In the genomic region with DNA sequence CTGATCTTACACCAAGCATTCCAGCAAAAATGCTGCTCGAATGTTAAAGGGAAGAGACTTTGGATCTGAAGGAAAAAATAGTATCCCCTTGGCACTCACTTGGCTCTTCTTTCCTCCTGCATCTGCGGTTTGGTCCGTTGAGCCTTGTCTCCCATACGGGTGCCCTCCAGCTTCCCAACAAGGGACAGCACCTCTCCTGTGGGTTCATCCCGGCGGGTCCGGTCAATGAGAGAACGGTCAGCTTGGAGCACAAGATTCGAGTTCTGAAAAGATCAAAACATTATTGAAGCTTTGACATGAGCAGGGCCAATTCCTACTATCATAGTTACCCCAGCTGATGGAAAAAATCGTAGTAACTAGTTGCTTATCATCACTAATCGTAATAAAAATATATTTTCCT, we compare ENCODE assay signal across 8 cellular contexts. TPM values are rescaled to one million over a fixed set of nuclear protein-coding genes. Genes with fewer than 3 reads are reported as not detected.
DNase-seq lines count a peak whose midpoint lies in the region; FAIRE-seq and TF ChIP-seq lines count a peak whose summit lies in the region.

No MANE protein-coding gene starts in this region.

- TF ChIP-seq POLR2A in Peyer's patch (IDR thresholded peaks at IDR 0.05) (no peak), GM12892 (IDR thresholded peaks at IDR 0.05; ENCODE audit: low read depth, low read length) (no peak)

- DNase-seq in Peyer's patch (no peak), trophoblast cell (no peak), GM12892 (ENCODE audit: insufficient read length) (no peak), NCI-H146 treated with DMSO at 0.1 percent for 48 hours (lab: John Stamatoyannopoulos, UW; ENCODE audit: unreplicated experiment) (no peak), NAMALWA (ENCODE audit: low spot score) (no peak)
- DNase-seq in stimulated activated naive CD4-positive, alpha-beta T cell (lab: John Stamatoyannopoulos, UW) = no peak

- H3K9me2 ChIP-seq in DOHH2 (replicated peaks; ENCODE audit: control insufficient read depth, low read length) = no peaks in the 10 kb centered on the region

- 57 to 64% methylated on average over 11 of the region's 11 CpGs for WGBS in esophagus, 2 donors
- no CpG with 5 or more reads among the region's 11 CpGs for WGBS in trophoblast cell (ENCODE audit: extremely low coverage, insufficient coverage, insufficient read length)

- no peak overlapping the region for H3K14ac ChIP-seq in trophoblast cell (ENCODE audit: low read length)

- no peak overlapping the region for H4K91ac ChIP-seq in trophoblast cell (ENCODE audit: low read depth, low read length)

- no peak overlapping the region for H2AK5ac ChIP-seq in trophoblast cell (ENCODE audit: low read length)

- H3K4ac ChIP-seq in trophoblast cell (ENCODE audit: low read depth, low read length) = peak overlapping the region; percentile 53

- no peak overlapping the region for H3K23ac ChIP-seq in trophoblast cell (ENCODE audit: low read length)

- peak overlapping the region; percentile 90 for H3K4me3 ChIP-seq in DOHH2 (ENCODE audit: low read length)
- peak overlapping the region; percentile 66 to 78 (median 70) for H3K4me3 ChIP-seq in Peyer's patch
- H3K4me3 ChIP-seq in esophagus (ENCODE audit: low read depth in 1 of 2, low read length in 2 of 2) = peak overlapping the region; percentile 81 to 89
- peak overlapping the region; percentile 95 for H3K4me3 ChIP-seq in trophoblast cell (ENCODE audit: low read depth, low read length)

- H3F3A ChIP-seq in DOHH2 (ENCODE audit: control insufficient read depth, insufficient read depth) = peaks cover 9% of the 10 kb centered on the region

- H3K9me3 ChIP-seq in DOHH2 (ENCODE audit: control insufficient read depth, insufficient read depth, low read length) (no peaks in the 10 kb centered on the region), Peyer's patch (no peaks in the 10 kb centered on the region), esophagus (ENCODE audit: control insufficient read depth in 2 of 2, insufficient read depth in 1 of 2, low read depth in 1 of 2, low read length in 1 of 2) (no peaks in the 10 kb centered on the region), trophoblast cell (ENCODE audit: insufficient read depth, low read depth, low read length) (no peaks in the 10 kb centered on the region)

- no peak overlapping the region for H2BK12ac ChIP-seq in trophoblast cell (ENCODE audit: low read length)

- H3K9ac ChIP-seq in trophoblast cell (ENCODE audit: low read length) = no peak overlapping the region

- H3K4me2 ChIP-seq in DOHH2 (ENCODE audit: low read length) (peak overlapping the region; percentile 90), trophoblast cell (ENCODE audit: low read length) (peak overlapping the region; percentile 60)

- H4K20me1 ChIP-seq in DOHH2 (ENCODE audit: control insufficient read depth, insufficient read depth, low read depth, low read length) = 0 out of 2 replicates have a peak, but pooled peaks cover 3% of the 10 kb centered on the region

- peak overlapping the region; percentile 74 for H3K27ac ChIP-seq in DOHH2 (ENCODE audit: low read depth, low read length)
- H3K27ac ChIP-seq in Peyer's patch = peak overlapping the region; percentile 72 to 90 (median 80)
- H3K27ac ChIP-seq in esophagus (ENCODE audit: low read depth in 2 of 2, low read length in 1 of 2) = peak overlapping the region in 1 of 2 donors; percentile 28
- no peak overlapping the region for H3K27ac ChIP-seq in trophoblast cell (ENCODE audit: low read depth, low read length)

- H3K36me3 ChIP-seq in DOHH2 (ENCODE audit: control insufficient read depth, low read length) (peaks cover 66% of the 10 kb centered on the region), Peyer's patch (peaks cover 0 to 50% (median 0%) of the 10 kb centered on the region in 3 donors), esophagus (ENCODE audit: control insufficient read depth in 2 of 2, insufficient read depth in 2 of 2, low read length in 1 of 2) (peaks cover 18 to 23% of the 10 kb centered on the region in 2 donors), trophoblast cell (ENCODE audit: control insufficient read depth in 1 of 2, insufficient read depth in 2 of 2, low read length in 2 of 2) (peaks cover 18 to 24% of the 10 kb centered on the region in 2 experiments)

- no peak overlapping the region for H2BK120ac ChIP-seq in trophoblast cell (ENCODE audit: insufficient read depth, low read length, poor library complexity)

- H3K4me1 ChIP-seq in DOHH2 (ENCODE audit: control insufficient read depth, low read length) (peaks cover 31% of the 10 kb centered on the region), Peyer's patch (peaks cover 3 to 17% (median 6%) of the 10 kb centered on the region in 4 donors), esophagus (ENCODE audit: control insufficient read depth in 2 of 2, insufficient read depth in 2 of 2, low read length in 1 of 2) (peaks cover 2 to 4% of the 10 kb centered on the region in 2 donors), trophoblast cell (ENCODE audit: control insufficient read depth in 1 of 2, insufficient read depth in 2 of 2, low read length in 2 of 2) (peaks cover 7 to 10% of the 10 kb centered on the region in 2 experiments)

- no peak overlapping the region for H4K12ac ChIP-seq in trophoblast cell (ENCODE audit: low read depth, low read length)

- H3K79me1 ChIP-seq in trophoblast cell (ENCODE audit: low read length) = peaks cover 9% of the 10 kb centered on the region

- H3K79me2 ChIP-seq in DOHH2 (ENCODE audit: control insufficient read depth, low read length) = peaks cover 64% of the 10 kb centered on the region
- H3K79me2 ChIP-seq in trophoblast cell (ENCODE audit: control insufficient read depth, insufficient read depth, low read length, poor library complexity) = peaks cover 10% of the 10 kb centered on the region

- H4K8ac ChIP-seq in trophoblast cell (ENCODE audit: low read depth, low read length) = no peak overlapping the region

- H3K18ac ChIP-seq in trophoblast cell (ENCODE audit: low read length) = no peak overlapping the region

- H2AFZ ChIP-seq in trophoblast cell (ENCODE audit: insufficient read depth, low read length, poor library complexity) = no peak overlapping the region

- no peak overlapping the region for H2BK5ac ChIP-seq in trophoblast cell (ENCODE audit: low read depth, low read length, poor library complexity)

- H3K27me3 ChIP-seq in DOHH2 (ENCODE audit: control insufficient read depth, low read length) = no peaks in the 10 kb centered on the region
- no peaks in the 10 kb centered on the region for H3K27me3 ChIP-seq in Peyer's patch
- H3K27me3 ChIP-seq in esophagus (ENCODE audit: control insufficient read depth in 1 of 2, insufficient read depth in 2 of 2, low read length in 2 of 2) = no peaks in the 10 kb centered on the region
- H3K27me3 ChIP-seq in trophoblast cell (ENCODE audit: insufficient read depth, low read length) = no peaks in the 10 kb centered on the region

- no peak for FAIRE-seq in GM12892 (lab: Jason Lieb, UNC)

- TF ChIP-seq CTCF in DOHH2 (IDR thresholded peaks at IDR 0.05; ENCODE audit: low read depth, low read length, poor library complexity, severe bottlenecking) (no peak), Peyer's patch (IDR thresholded peaks at IDR 0.05) (no peak)

RNA-seq across cellular contexts. Expression of a gene that starts 0.7 kb away (rescaled TPM):
- total RNA-seq in Peyer's patch = 100 to 1,000 TPM in 3 of 4 donors, 10 to 100 TPM in 1; 96.7 to 189 (median 119) TPM
- 10 to 100 TPM; 52.5 to 65.6 TPM for polyA plus RNA-seq in esophagus
- 75.8 and 76.3 TPM in 2 replicates for polyA plus RNA-seq in trophoblast cell (2013)
- 79.0 TPM for polyA plus RNA-seq in GM12892 (2012; ENCODE audit: missing spikeins)

RNA-seq across cellular contexts. Expression of a gene that starts 20.5 kb away (rescaled TPM):
- 1 to 10 TPM in 2 of 4 donors, not detected in 2; 1.1 to 1.3 TPM for total RNA-seq in Peyer's patch
- 1 to 10 TPM in 1 of 2 donors, under 1 TPM in 1; 0.84 to 1.4 TPM for polyA plus RNA-seq in esophagus
- 1.4 and 1.5 TPM in 2 replicates for polyA plus RNA-seq in trophoblast cell (2013)
- polyA plus RNA-seq in GM12892 (2012; ENCODE audit: missing spikeins) = 11.7 TPM

RNA-seq across cellular contexts. Expression of a gene that starts 31.0 kb away (rescaled TPM):
- 10 to 100 TPM in 1 of 4 donors, 1 to 10 TPM in 3; 1.1 to 17.3 (median 2.2) TPM for total RNA-seq in Peyer's patch
- 1 to 10 TPM; 3.9 to 9.9 TPM for polyA plus RNA-seq in esophagus
- 22.8 and 23.0 TPM in 2 replicates for polyA plus RNA-seq in trophoblast cell (2013)
- 29.0 TPM for polyA plus RNA-seq in GM12892 (2012; ENCODE audit: missing spikeins)

RNA-seq across cellular contexts. Expression of a gene that starts 38.6 kb away (rescaled TPM):
- total RNA-seq in Peyer's patch = 100 to 1,000 TPM; 131 to 189 (median 154) TPM
- polyA plus RNA-seq in esophagus = 10 to 100 TPM; 25.3 to 38.7 TPM
- polyA plus RNA-seq in trophoblast cell (2013) = 43.1 and 43.2 TPM in 2 replicates
- polyA plus RNA-seq in GM12892 (2012; ENCODE audit: missing spikeins) = 34.5 TPM

RNA-seq across cellular contexts. Expression of a gene that starts 38.8 kb away (rescaled TPM):
- 10 to 100 TPM; 25.6 to 81.4 (median 67.1) TPM for total RNA-seq in Peyer's patch
- 10 to 100 TPM; 25.8 to 29.3 TPM for polyA plus RNA-seq in esophagus
- polyA plus RNA-seq in trophoblast cell (2013) = 36.6 and 38.2 TPM in 2 replicates
- 9.1 TPM for polyA plus RNA-seq in GM12892 (2012; ENCODE audit: missing spikeins)
